13 cellular contexts compared by ENCODE assay signal in the genomic region with DNA sequence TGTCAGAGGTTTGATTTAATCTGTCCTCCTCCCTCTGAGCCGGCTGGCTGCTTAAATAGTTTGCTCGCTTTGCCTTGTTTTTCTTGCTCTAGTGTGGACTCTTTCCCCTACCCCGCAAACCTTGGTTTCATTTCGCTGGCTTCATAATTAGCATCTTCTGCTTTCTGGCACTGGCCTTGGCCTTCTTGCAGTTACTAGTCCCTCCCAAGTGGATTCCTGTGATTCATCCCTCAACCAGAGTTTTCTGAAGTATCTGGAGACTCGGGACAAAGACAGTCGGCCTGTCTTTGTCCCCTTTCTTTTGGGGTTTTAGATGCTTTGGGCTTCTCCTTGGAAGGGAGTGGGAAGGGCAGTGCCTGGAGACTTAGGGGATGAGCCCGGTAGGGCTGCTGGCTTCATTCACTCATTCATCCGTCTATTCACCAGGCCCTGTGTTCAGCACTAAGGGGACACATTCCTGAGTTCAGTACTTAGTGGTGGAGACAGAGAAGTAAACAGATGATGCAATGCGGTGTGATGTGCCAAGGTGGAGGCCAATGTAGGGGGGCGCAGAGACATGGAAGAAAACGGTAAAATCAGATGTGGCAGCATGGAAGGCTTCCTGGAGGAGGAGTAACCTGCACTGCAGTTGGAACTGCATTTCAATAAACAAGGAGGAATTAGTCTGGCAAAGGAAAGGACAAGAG. TPM values are rescaled to one million over a fixed set of nuclear protein-coding genes. Genes with fewer than 3 reads are reported as not detected.
DNase-seq lines count a peak whose midpoint lies in the region; ATAC-seq and TF ChIP-seq lines count a peak whose summit lies in the region.
"Had no signal": no experiment of that assay in that cellular context is flagged by ENCODE, and none has a peak within 500 bp of the region (broad histone marks: within the 10 kb centered on the region; RNA-seq: fewer than 3 reads in every experiment).

No MANE protein-coding gene starts in this region.

- no peak overlapping the region for H2AK5ac ChIP-seq in neuronal stem cell (ENCODE audit: low read depth, low read length)

- no peak for TF ChIP-seq CTCF in HCT116 (IDR thresholded peaks at IDR 0.05 in 2 of 3, conservative IDR thresholded peaks at IDR 0.05 in 1 of 3; ENCODE audit: borderline replicate concordance in 1 of 3, insufficient read depth in 1 of 3, low read depth in 2 of 3, low read length in 2 of 3)
- TF ChIP-seq CTCF in Calu3 (IDR thresholded peaks at IDR 0.05; ENCODE audit: unreplicated experiment) = no peak
- no peak for TF ChIP-seq CTCF in GM10248 (IDR thresholded peaks at IDR 0.05; ENCODE audit: control extremely low read depth, extremely low read depth, low read depth, missing control alignments)
- TF ChIP-seq CTCF in WERI-Rb-1 (IDR thresholded peaks at IDR 0.05; ENCODE audit: low read depth, low read length) = no peak

- H3K9me3 Mint-ChIP-seq in Calu3 (ENCODE audit: low read depth, unreplicated experiment) = no peaks in the 10 kb centered on the region
- H3K9me3 Mint-ChIP-seq: activated T-helper 2 cell treated with anti-CD3 and anti-CD28 coated beads, Interferon-gamma antibody, Interleukin-2, Interleukin-4, amounts not matched to agents 10 μg/mL and 5 μg/mL and 100 μg/mL, durations not matched to agents 14 hours and 24 hours and 36 hours had no signal

- no peak overlapping the region for H2AFZ ChIP-seq in HCT116 (ENCODE audit: low read depth, low read length, poor library complexity, severe bottlenecking)
- H2AFZ ChIP-seq in neuronal stem cell (ENCODE audit: low read length) = peak overlapping the region; percentile 12

- no peak for TF ChIP-seq POLR2A in HCT116 (IDR thresholded peaks at IDR 0.05; ENCODE audit: borderline replicate concordance, extremely low read depth, insufficient read depth, insufficient read length)

- no peaks in the 10 kb centered on the region for H3K9me2 ChIP-seq in HCT116 (ENCODE audit: insufficient read depth)

- no peaks in the 10 kb centered on the region for H3K36me3 ChIP-seq in HCT116 (ENCODE audit: control insufficient read depth in 1 of 2, insufficient read depth in 2 of 2, low read length in 2 of 2)
- H3K36me3 ChIP-seq in neuronal stem cell (replicated peaks in 1 of 2; ENCODE audit: control insufficient read depth in 2 of 2, insufficient read depth in 2 of 2, low read length in 2 of 2) = no peaks in the 10 kb centered on the region
- H3K36me3 ChIP-seq in WERI-Rb-1 = no peaks in the 10 kb centered on the region

- CTCF ChIA-PET in HCT116 (lab: Charles Lee) = no interaction called here
- CTCF ChIA-PET in Calu3 (lab: Charles Lee) = no interaction called here
- CTCF ChIA-PET in GM10248 (lab: Yijun Ruan, JAX) = interaction anchor here (1.4 to 1.5 kb wide), 2 partner anchors 19 to 21 kb away, joined by 3 to 4 read pairs; a partner anchor contains a TSS

- H4K20me1 ChIP-seq in HCT116 (ENCODE audit: insufficient read depth) = no peaks in the 10 kb centered on the region

- no peak overlapping the region for H2BK15ac ChIP-seq in neuronal stem cell (ENCODE audit: low read length)

- DNase-seq in AG08396 (ENCODE audit: low spot score) (peak; percentile 69), HCT116 (ENCODE audit: low read depth, low spot score) (no peak), dedifferentiated amniotic fluid mesenchymal stem cell (ENCODE audit: extremely low spot score) (peak; percentile 59), neuronal stem cell (ENCODE audit: low spot score) (no peak), Calu3 (no peak), HUDEP-2 (lab: John Stamatoyannopoulos, UW; ENCODE audit: unreplicated experiment in 76 of 76) (no peak), GM10248 (ENCODE audit: extremely low spot score) (no peak), WERI-Rb-1 (no peak)
- DNase-seq: caudate nucleus, NCI-H526 treated with DMSO at 0.1 percent for 48 hours, T-helper 9 cell had no signal

- H3K4me1 Mint-ChIP-seq in Calu3 (ENCODE audit: low read depth, unreplicated experiment) = peaks cover 9% of the 10 kb centered on the region
- H3K4me1 Mint-ChIP-seq: CD14-positive monocyte had no signal

- no peak overlapping the region for H4K8ac ChIP-seq in neuronal stem cell (ENCODE audit: low read depth, low read length)

- no peak overlapping the region for H4K91ac ChIP-seq in neuronal stem cell (ENCODE audit: low read depth, low read length, poor library complexity)

- POLR2A ChIA-PET in HCT116 (lab: Charles Lee) (no interaction called here), GM10248 (lab: Yijun Ruan, JAX) (no interaction called here)

- no peaks in the 10 kb centered on the region for H3K79me2 ChIP-seq in HCT116 (ENCODE audit: insufficient read depth, low read length)

- H3K4me1 ChIP-seq in HCT116 (ENCODE audit: control insufficient read depth in 1 of 2, insufficient read depth in 2 of 2, low read length in 2 of 2) (no peaks in the 10 kb centered on the region), neuronal stem cell (ENCODE audit: control insufficient read depth in 2 of 2, insufficient read depth in 1 of 2, low read depth in 1 of 2, low read length in 2 of 2) (peaks cover 9 to 10% of the 10 kb centered on the region in 2 donors)

- no peak overlapping the region for H3K4ac ChIP-seq in neuronal stem cell (ENCODE audit: low read length)

- H3K23ac ChIP-seq in neuronal stem cell (ENCODE audit: low read depth, low read length, poor library complexity) = no peak overlapping the region

- no peak for ATAC-seq in HCT116

- peaks cover 95% of the 10 kb centered on the region for H3K27me3 Mint-ChIP-seq in Calu3 (ENCODE audit: unreplicated experiment)

- H3K9ac ChIP-seq in HCT116 (ENCODE audit: low read length) (no peak overlapping the region), neuronal stem cell (ENCODE audit: low read depth, low read length, poor library complexity) (no peak overlapping the region)

- RAD21 ChIA-PET in HCT116 (lab: Charles Lee; ENCODE audit: low non-redundant PET in 1 of 2, low total read pairs in 2 of 2, uncharacterized antibody in 2 of 2, unreplicated experiment in 2 of 2) = no interaction called here

- H3K9me3 ChIP-seq in HCT116 (ENCODE audit: control insufficient read depth in 1 of 2, insufficient read depth in 1 of 2, low read depth in 1 of 2, low read length in 2 of 2) (no peaks in the 10 kb centered on the region), neuronal stem cell (replicated peaks in 1 of 2; ENCODE audit: control insufficient read depth in 2 of 2, insufficient read depth in 1 of 2, low read depth in 1 of 2, low read length in 2 of 2) (no peaks in the 10 kb centered on the region), WERI-Rb-1 (ENCODE audit: severe bottlenecking) (no peaks in the 10 kb centered on the region)

- no peaks in the 10 kb centered on the region for H3K36me3 Mint-ChIP-seq in Calu3 (ENCODE audit: insufficient read depth, unreplicated experiment)
- H3K36me3 Mint-ChIP-seq: CD14-positive monocyte had no signal

- H3K27ac Mint-ChIP-seq in Calu3 (ENCODE audit: unreplicated experiment) = no peak overlapping the region
- H3K27ac Mint-ChIP-seq: activated T-helper 2 cell treated with anti-CD3 and anti-CD28 coated beads, Interferon-gamma antibody, Interleukin-2, Interleukin-4, amounts not matched to agents 10 μg/mL and 5 μg/mL and 100 μg/mL, durations not matched to agents 14 hours and 24 hours and 36 hours; CD14-positive monocyte had no signal

- H2BK5ac ChIP-seq in neuronal stem cell (ENCODE audit: low read length) = no peak overlapping the region

- no peak overlapping the region for H3K18ac ChIP-seq in neuronal stem cell (ENCODE audit: low read length)

- WGBS in neuronal stem cell (ENCODE audit: extremely low coverage in 2 of 2, insufficient read length in 2 of 2, insufficient replicate concordance in 1 of 2), 2 donors = no CpG with 5 or more reads among the region's 11 CpGs

- TF ChIP-seq RAD21 in HCT116 (IDR thresholded peaks at IDR 0.05; ENCODE audit: low read depth) = no peak

- H3K27me3 ChIP-seq in HCT116 (ENCODE audit: insufficient read depth, low read length) (no peaks in the 10 kb centered on the region), neuronal stem cell (ENCODE audit: control insufficient read depth in 3 of 3, insufficient read depth in 3 of 3, low read depth in 1 of 3, low read length in 3 of 3) (peaks cover 0 to 5% (median 0%) of the 10 kb centered on the region in 3 experiments), WERI-Rb-1 (ENCODE audit: insufficient read depth, low read depth, severe bottlenecking) (no peaks in the 10 kb centered on the region)

- no peak overlapping the region for H3K4me3 Mint-ChIP-seq in Calu3 (ENCODE audit: low read depth, unreplicated experiment)
- H3K4me3 Mint-ChIP-seq: CD14-positive monocyte had no signal

- BruUV-seq in HCT116 (replicated peaks; lab: Mats Ljungman, UMichigan) (no TSS peak), Calu3 (replicated peaks; lab: Mats Ljungman, UMichigan) (no TSS peak)

- no peak overlapping the region for H3K27ac ChIP-seq in HCT116 (ENCODE audit: low read depth, low read length)
- H3K27ac ChIP-seq in neuronal stem cell (replicated peaks; ENCODE audit: low read length) = no peak overlapping the region
- H3K27ac ChIP-seq in WERI-Rb-1 = no peak overlapping the region

- H3K4me3 ChIP-seq in HCT116 (replicated peaks in 1 of 2; ENCODE audit: low read depth in 1 of 2, low read length in 2 of 2) (no peak overlapping the region), neuronal stem cell (ENCODE audit: low read length in 2 of 2) (no peak overlapping the region), WERI-Rb-1 (ENCODE audit: low read depth, low read length) (no peak overlapping the region)

- H3K4me2 ChIP-seq in HCT116 (ENCODE audit: low read length) (no peak overlapping the region), neuronal stem cell (ENCODE audit: insufficient read depth, low read length, poor library complexity, severe bottlenecking) (peak overlapping the region; percentile 26)

- no peak overlapping the region for H2BK120ac ChIP-seq in neuronal stem cell (ENCODE audit: low read depth, low read length)

- no peak overlapping the region for H2BK12ac ChIP-seq in neuronal stem cell (ENCODE audit: low read length)

- H3K14ac ChIP-seq in neuronal stem cell (ENCODE audit: low read length) = no peak overlapping the region

- intact Hi-C loops in HCT116 (cut with micrococcal nuclease) (no loop called here), Calu3 (cut with micrococcal nuclease; ENCODE audit: unreplicated experiment) (no loop called here)

- H3K79me1 ChIP-seq in neuronal stem cell (ENCODE audit: low read depth, low read length) = no peaks in the 10 kb centered on the region

TF ChIP-seq in HCT116, 20 proteins besides CTCF, POLR2A, EP300 and RAD21:
- TF ChIP-seq ZFX (IDR thresholded peaks at IDR 0.05) (0 out of 2 replicates have a peak, but pooled peaks have one; percentile 12), ZNF274 (IDR thresholded peaks at IDR 0.05; ENCODE audit: low read depth, low read length) (no peak)
TF ChIP-seq in HCT116: peak in this region for 1.

RNA-seq across cellular contexts. Expression of a gene that starts 21.1 kb away (rescaled TPM):
- total RNA-seq in HCT116 (2021; ENCODE audit: unreplicated experiment) (0.52 TPM), Calu3 (2022) (0.12 TPM in 1 of 2 replicates, not detected in the other)
- 0.16 and 0.18 TPM in 2 replicates for polyA plus RNA-seq in HCT116 (2012)
- 0.66 TPM for polyA plus RNA-seq in neuronal stem cell (2013, experiment 1 of 2)
- 0.66 TPM for polyA plus RNA-seq in neuronal stem cell (2013, experiment 2 of 2)
- total RNA-seq: activated T-helper 2 cell treated with anti-CD3 and anti-CD28 coated beads, Interferon-gamma antibody, Interleukin-2, Interleukin-4, amounts not matched to agents 10 μg/mL and 5 μg/mL and 100 μg/mL, durations not matched to agents 14 hours and 24 hours and 36 hours had no signal
- polyA plus RNA-seq: CD14-positive monocyte had no signal

Comparison
In these comparisons a context has a peak if more than half of its experiments do, and no peak if none do; other contexts are left out.
1. DNase-seq: peak in AG08396 (single experiment) and dedifferentiated amniotic fluid mesenchymal stem cell (single experiment); none in HCT116 (single experiment), neuronal stem cell (single experiment), Calu3 (single experiment), HUDEP-2 (0 of 76), GM10248 (single experiment) and WERI-Rb-1 (single experiment).